ENCODE assay signal across 9 cellular contexts in genomic region chr18:9105420-9105819, GRCh38. TPM values are rescaled to one million over a fixed set of nuclear protein-coding genes. Genes with fewer than 3 reads are reported as not detected.
DNase-seq lines count a peak whose midpoint lies in the region; ATAC-seq and TF ChIP-seq lines count a peak whose summit lies in the region.
"Had no signal": no experiment of that assay in that cellular context is flagged by ENCODE, and none has a peak within 500 bp of the region (broad histone marks: within the 10 kb centered on the region; RNA-seq: fewer than 3 reads in every experiment).

No MANE protein-coding gene starts in this region.

- peaks cover 2% of the 10 kb centered on the region for H3K79me1 ChIP-seq in H9 (ENCODE audit: insufficient read depth, low read depth, low read length, poor library complexity, severe bottlenecking)

- H2BK120ac ChIP-seq in H9 (ENCODE audit: low read depth, low read length, poor library complexity, severe bottlenecking): no peak overlapping the region

- TF ChIP-seq CTCF in H9 (conservative IDR thresholded peaks at IDR 0.05) (no peak), WERI-Rb-1 (IDR thresholded peaks at IDR 0.05; ENCODE audit: low read depth, low read length) (no peak), foreskin keratinocyte (conservative IDR thresholded peaks at IDR 0.05) (no peak)

- no peak overlapping the region for H2BK15ac ChIP-seq in H9 (ENCODE audit: low read depth, low read length)

- H2BK20ac ChIP-seq in H9 (ENCODE audit: low read depth, low read length, poor library complexity, severe bottlenecking): no peak overlapping the region

- no peaks in the 10 kb centered on the region for H3K27me3 Mint-ChIP-seq in H9 (ENCODE audit: low read depth)

- peaks cover 5% of the 10 kb centered on the region; the same call in 1 of the 2 replicates for H3K4me1 ChIP-seq in H9 (ENCODE audit: insufficient read depth, low read length)
- peaks cover 31% of the 10 kb centered on the region for H3K4me1 ChIP-seq in foreskin keratinocyte
- peaks cover 64% of the 10 kb centered on the region for H3K4me1 ChIP-seq in skeletal muscle satellite cell (ENCODE audit: control insufficient read depth, insufficient read depth, low read length)

- peaks cover 58% of the 10 kb centered on the region for H3K79me2 ChIP-seq in H9 (ENCODE audit: insufficient read depth, low read length)

- H3K9me3 Mint-ChIP-seq in H9: no peaks in the 10 kb centered on the region

- WGBS in H9 (ENCODE audit: extremely low coverage, insufficient read length, low lambda C conversion rate): no CpG with 5 or more reads among the region's 3 CpGs

- peaks cover 70 to 78% of the 10 kb centered on the region in 2 experiments for H3K4me1 Mint-ChIP-seq in H9

- ATAC-seq in foreskin keratinocyte: no peak
- ATAC-seq in GM21737 (IDR thresholded peaks at IDR 0.05; ENCODE audit: unreplicated experiment): no peak
- no peak for ATAC-seq in GM18519 (IDR thresholded peaks at IDR 0.05; ENCODE audit: low FRiP score, unreplicated experiment)
- ATAC-seq in GM19351 (IDR thresholded peaks at IDR 0.05; ENCODE audit: unreplicated experiment): no peak
- ATAC-seq: Panc1 had no signal

- H2BK5ac ChIP-seq in H9 (ENCODE audit: insufficient read length, low read length): no peak overlapping the region

- peaks cover 9% of the 10 kb centered on the region for H3K23me2 ChIP-seq in H9 (ENCODE audit: insufficient read length, low read depth, low read length, poor library complexity, severe bottlenecking)

- H3K23ac ChIP-seq in H9 (ENCODE audit: insufficient read length, low read depth, low read length): no peak overlapping the region

- H2BK12ac ChIP-seq in H9 (ENCODE audit: insufficient read length, low read depth, low read length): no peak overlapping the region

- peak overlapping the region; percentile 98 for H3K4me2 ChIP-seq in H9 (ENCODE audit: insufficient read depth, insufficient read length, low read length)
- peak overlapping the region; percentile 89 for H3K4me2 ChIP-seq in skeletal muscle satellite cell (ENCODE audit: low read length)

- peaks cover 2 to 23% (median 9%) of the 10 kb centered on the region in 3 experiments; a peak in 5 of 7 replicates for H3K36me3 Mint-ChIP-seq in H9 (ENCODE audit: insufficient read depth in 1 of 3, low read depth in 3 of 3)

- H3K14ac ChIP-seq in H9 (ENCODE audit: insufficient read depth, low read length): no peak overlapping the region

- H3K56ac ChIP-seq in H9 (ENCODE audit: insufficient read length, low read depth, low read length): no peak overlapping the region

- no peak overlapping the region for H4K91ac ChIP-seq in H9 (ENCODE audit: insufficient read length, low read depth, low read length)

- DNase-seq in H9 (no peak), WERI-Rb-1 (no peak), foreskin keratinocyte (no peak), A172 (ENCODE audit: low spot score) (no peak)

- no peaks in the 10 kb centered on the region for H3K27me3 ChIP-seq in H9 (ENCODE audit: insufficient read depth, low read length)
- no peaks in the 10 kb centered on the region for H3K27me3 ChIP-seq in WERI-Rb-1 (ENCODE audit: insufficient read depth, low read depth, severe bottlenecking)
- H3K27me3 ChIP-seq in foreskin keratinocyte: no peaks in the 10 kb centered on the region
- H3K27me3 ChIP-seq in skeletal muscle satellite cell (ENCODE audit: control insufficient read depth, insufficient read depth, low read length): no peaks in the 10 kb centered on the region

- H3K4ac ChIP-seq in H9 (ENCODE audit: low read depth, low read length): no peak overlapping the region

- H3K27ac ChIP-seq in H9 (ENCODE audit: insufficient read length, low read depth, low read length) (no peak overlapping the region), WERI-Rb-1 (no peak overlapping the region), foreskin keratinocyte (peak overlapping the region; percentile 2)

- H3K9ac ChIP-seq in H9 (ENCODE audit: extremely low read depth, insufficient read length, low read length) (no peak overlapping the region), skeletal muscle satellite cell (ENCODE audit: low read depth, low read length) (peak overlapping the region; percentile 96)

- no peak overlapping the region for H3T11ph ChIP-seq in H9 (ENCODE audit: low read length)

- no peaks in the 10 kb centered on the region for H4K20me1 ChIP-seq in H9 (ENCODE audit: control insufficient read depth, insufficient read depth, insufficient read length)

- H3K4me3 ChIP-seq in WERI-Rb-1 (ENCODE audit: low read depth, low read length) (peak overlapping the region; percentile 83), skeletal muscle satellite cell (ENCODE audit: low read length) (peak overlapping the region; percentile 81)

- H3K36me3 ChIP-seq in WERI-Rb-1 (peaks cover 7% of the 10 kb centered on the region), skeletal muscle satellite cell (ENCODE audit: insufficient read depth, low read length) (no peaks in the 10 kb centered on the region)

- H2AFZ ChIP-seq in H9 (ENCODE audit: low read length): no peak overlapping the region

- peak overlapping the region; percentile 87 to 94 for H3K4me3 Mint-ChIP-seq in H9

- H4K8ac ChIP-seq in H9 (replicated peaks; ENCODE audit: insufficient read length, low read depth, low read length): no peak overlapping the region

- no peak overlapping the region for H4K5ac ChIP-seq in H9 (ENCODE audit: insufficient read length, low read depth, low read length)

- no peak overlapping the region for H3K18ac ChIP-seq in H9 (ENCODE audit: insufficient read length, low read depth, low read length)

- no peaks in the 10 kb centered on the region for H3K9me3 ChIP-seq in H9 (ENCODE audit: control insufficient read depth, low read depth, low read length)
- no peaks in the 10 kb centered on the region for H3K9me3 ChIP-seq in WERI-Rb-1 (ENCODE audit: severe bottlenecking)
- no peaks in the 10 kb centered on the region for H3K9me3 ChIP-seq in skeletal muscle satellite cell (replicated peaks; ENCODE audit: low read length)

- H3K27ac Mint-ChIP-seq in H9: peak overlapping the region in 2 of 3 experiments; percentile 68 to 96; a peak in 3 of 7 replicates

- no peak overlapping the region for H2AK5ac ChIP-seq in H9 (ENCODE audit: insufficient read length, low read length)

RNA-seq across cellular contexts. Expression of gene NDUFV2, which starts 2.9 kb away (rescaled TPM):
- total RNA-seq in H9 (2021) (206 and 207 TPM in 2 replicates), foreskin keratinocyte (141 and 158 TPM in 2 replicates)
- 164 and 191 TPM in 2 replicates for polyA plus RNA-seq in foreskin keratinocyte
- 150 and 225 TPM in 2 replicates for total RNA-seq in skeletal muscle satellite cell (2012; rRNA removed)
- total RNA-seq in A172 (2014; rRNA removed; shearing (Covaris generic)): 244 and 300 TPM in 2 replicates

RNA-seq across cellular contexts. Expression of gene ANKRD12, which starts 31.2 kb away (rescaled TPM):
- total RNA-seq in H9 (2021) (36.0 and 38.9 TPM in 2 replicates), foreskin keratinocyte (12.4 and 12.9 TPM in 2 replicates)
- polyA plus RNA-seq in foreskin keratinocyte: 4.1 and 4.7 TPM in 2 replicates
- total RNA-seq in skeletal muscle satellite cell (2012; rRNA removed): 15.1 and 17.5 TPM in 2 replicates
- total RNA-seq in A172 (2014; rRNA removed; shearing (Covaris generic)): 12.5 and 24.1 TPM in 2 replicates
